17 cellular contexts compared by ENCODE assay signal in the genomic region with DNA sequence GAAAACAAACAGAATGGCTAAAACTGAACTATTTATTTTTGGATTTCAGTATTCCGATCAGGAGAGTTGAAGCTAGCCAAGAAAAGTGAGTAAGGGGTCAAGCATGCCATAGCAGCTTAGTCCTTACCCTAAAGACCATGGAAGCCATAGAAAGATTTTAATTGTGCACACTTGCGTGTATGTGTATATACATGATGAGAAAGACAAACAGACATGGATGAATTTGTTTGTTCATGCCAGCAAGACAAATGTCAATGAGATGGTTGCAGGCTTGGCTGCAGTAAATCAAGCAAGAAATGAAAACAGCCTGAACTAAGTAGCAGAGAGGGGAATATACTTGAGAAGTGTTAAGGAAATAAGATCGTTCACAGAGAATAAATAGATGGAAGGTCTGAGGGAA. TPM values are rescaled to one million over a fixed set of nuclear protein-coding genes. Genes with fewer than 3 reads are reported as not detected.
A peak's percentile ranks its signal among the peaks of the same experiment; 100 is the strongest.
DNase-seq lines count a peak whose midpoint lies in the region; TF ChIP-seq lines count a peak whose summit lies in the region.
"Had no signal": no experiment of that assay in that cellular context is flagged by ENCODE, and none has a peak within 500 bp of the region (broad histone marks: within the 10 kb centered on the region; RNA-seq: fewer than 3 reads in every experiment).

No MANE protein-coding gene starts in this region.

- H3K9me3 ChIP-seq in CD4-positive, alpha-beta memory T cell (ENCODE audit: control insufficient read depth in 1 of 2, low read length in 2 of 2) = no peaks in the 10 kb centered on the region
- H3K9me3 ChIP-seq: BE2C, MG63, SJCRH30 had no signal

- H3K27ac Mint-ChIP-seq in CD4-positive, alpha-beta memory T cell = peak overlapping the region in 4 of 7 donors; percentile 0 to 89 (median 46)
- H3K27ac Mint-ChIP-seq in nephron progenitor cell = peak overlapping the region; percentile 50
- H3K27ac Mint-ChIP-seq: CD4-positive, alpha-beta T cell; HFFc6 had no signal

- H3K4me1 Mint-ChIP-seq in CD4-positive, alpha-beta memory T cell = peaks cover 20 to 43% (median 33%) of the 10 kb centered on the region in 4 donors
- H3K4me1 Mint-ChIP-seq in nephron progenitor cell = no peaks in the 10 kb centered on the region

- no peak overlapping the region for H3K27ac ChIP-seq in CD4-positive, alpha-beta memory T cell (ENCODE audit: low read depth, low read length)
- H3K27ac ChIP-seq in brain microvascular endothelial cell = no peak overlapping the region
- H3K27ac ChIP-seq: KMS-11, SJCRH30 had no signal

- intact Hi-C loops in CD4-positive, alpha-beta memory T cell (cut with micrococcal nuclease) = no loop called here

- H3K36me3 Mint-ChIP-seq in CD4-positive, alpha-beta memory T cell = peaks cover 44 to 63% of the 10 kb centered on the region in 2 donors
- H3K36me3 Mint-ChIP-seq in nephron progenitor cell (ENCODE audit: low read depth) = peaks cover 95% of the 10 kb centered on the region

- POLR2A ChIA-PET in CD4-positive, alpha-beta memory T cell (lab: Charles Lee; ENCODE audit: partially characterized antibody) = interaction anchor here (0.6 to 1.2 kb wide), 2 partner anchors 12 to 1580 kb away, joined by 3 to 4 read pairs; no protein-coding TSS in a partner anchor
- POLR2A ChIA-PET in GM10248 (lab: Yijun Ruan, JAX) = no interaction called here

- no peak overlapping the region for H3K4me3 Mint-ChIP-seq in CD4-positive, alpha-beta memory T cell
- H3K4me3 Mint-ChIP-seq in nephron progenitor cell = no peak overlapping the region
- H3K4me3 Mint-ChIP-seq: CD4-positive, alpha-beta T cell; HFFc6 had no signal

- in situ Hi-C loops in brain microvascular endothelial cell (cut with HindIII; ENCODE audit: low pct_ligation_motif_present, low sequenced_read_pairs) = no loop called here

- no peaks in the 10 kb centered on the region for H3K27me3 Mint-ChIP-seq in CD4-positive, alpha-beta memory T cell
- peaks cover 3% of the 10 kb centered on the region for H3K27me3 Mint-ChIP-seq in nephron progenitor cell (ENCODE audit: low read depth, poor library complexity)
- H3K27me3 Mint-ChIP-seq: CD4-positive, alpha-beta T cell had no signal

- no peak for DNase-seq in CD4-positive, alpha-beta memory T cell
- DNase-seq in DMS53 treated with DMSO at 0.1 percent for 48 hours (lab: John Stamatoyannopoulos, UW; ENCODE audit: unreplicated experiment) (peak; percentile 67), SHP77 treated with DMSO at 0.1 percent for 48 hours (lab: John Stamatoyannopoulos, UW) (peak; percentile 18), nephron progenitor cell (no peak), GM10248 (ENCODE audit: extremely low spot score) (no peak), brain microvascular endothelial cell (no peak), DMS 273 (lab: John Stamatoyannopoulos, UW; ENCODE audit: unreplicated experiment) (no peak)
- DNase-seq: BE2C; CD4-positive, alpha-beta T cell; HFFc6; MG63; NCI-H1092; NCI-H748 treated with DMSO at 0.1 percent for 48 hours; OCI-M1; RPMI8226; SJCRH30 had no signal

- no peaks in the 10 kb centered on the region for H3K4me1 ChIP-seq in CD4-positive, alpha-beta memory T cell (ENCODE audit: insufficient read depth, low read length)
- H3K4me1 ChIP-seq: BE2C, SJCRH30 had no signal

- no peaks in the 10 kb centered on the region for H3K27me3 ChIP-seq in CD4-positive, alpha-beta memory T cell (ENCODE audit: insufficient read depth, low read length)
- H3K27me3 ChIP-seq in brain microvascular endothelial cell (replicated peaks) = no peaks in the 10 kb centered on the region
- H3K27me3 ChIP-seq: BE2C, MG63, SJCRH30 had no signal

- peaks cover 0 to 2% (median 0%) of the 10 kb centered on the region in 8 donors for H3K9me3 Mint-ChIP-seq in CD4-positive, alpha-beta memory T cell
- peaks cover 26% of the 10 kb centered on the region for H3K9me3 Mint-ChIP-seq in nephron progenitor cell
- H3K9me3 Mint-ChIP-seq: CD4-positive, alpha-beta T cell; HFFc6 had no signal

- CTCF ChIA-PET in CD4-positive, alpha-beta memory T cell (lab: Charles Lee; ENCODE audit: partially characterized antibody) = no interaction called here
- CTCF ChIA-PET in GM10248 (lab: Yijun Ruan, JAX) = interaction anchor here (1.0 kb wide), 3 partner anchors 13 to 54 kb away, joined by 3 to 4 read pairs (median 3); a partner anchor contains a TSS

- H3K36me3 ChIP-seq in CD4-positive, alpha-beta memory T cell (ENCODE audit: insufficient read depth, low read length) = peaks cover 28% of the 10 kb centered on the region
- peaks cover 28% of the 10 kb centered on the region for H3K36me3 ChIP-seq in brain microvascular endothelial cell (replicated peaks)

- no peak overlapping the region for H3K4me3 ChIP-seq in CD4-positive, alpha-beta memory T cell (ENCODE audit: low read length in 2 of 2)
- no peak overlapping the region for H3K4me3 ChIP-seq in brain microvascular endothelial cell (ENCODE audit: low read depth, low read length)
- H3K4me3 ChIP-seq: MG63, SJCRH30 had no signal

- TF ChIP-seq CTCF in nephron progenitor cell (IDR thresholded peaks at IDR 0.05) (no peak), GM10248 (IDR thresholded peaks at IDR 0.05; ENCODE audit: control extremely low read depth, extremely low read depth, low read depth, missing control alignments) (no peak), brain microvascular endothelial cell (IDR thresholded peaks at IDR 0.05; ENCODE audit: low read depth, low read length, missing control alignments) (no peak)

RNA-seq across cellular contexts. Expression of a gene that starts 14.9 kb away (rescaled TPM):
- total RNA-seq in CD4-positive, alpha-beta memory T cell = 10 to 100 TPM; 92.1 to 99.7 TPM
- polyA plus RNA-seq in CD4-positive, alpha-beta memory T cell = 10 to 100 TPM; 54.4 to 90.8 TPM

RNA-seq across cellular contexts. Expression of a gene that starts 38.2 kb away (rescaled TPM):
- 10 to 100 TPM; 37.5 to 40.6 TPM for total RNA-seq in CD4-positive, alpha-beta memory T cell
- polyA plus RNA-seq in CD4-positive, alpha-beta memory T cell = 100 to 1,000 TPM; 211 to 334 TPM

RNA-seq across cellular contexts. Expression of a gene that starts 38.2 kb away (rescaled TPM):
- 10 to 100 TPM; 16.2 to 20.1 TPM for total RNA-seq in CD4-positive, alpha-beta memory T cell
- polyA plus RNA-seq in CD4-positive, alpha-beta memory T cell = 1 to 10 TPM; 5.8 to 9.7 TPM

RNA-seq across cellular contexts. Expression of a gene that starts 53.8 kb away (rescaled TPM):
- 1 to 10 TPM; 5.3 to 5.6 TPM for total RNA-seq in CD4-positive, alpha-beta memory T cell
- polyA plus RNA-seq in CD4-positive, alpha-beta memory T cell = 10 to 100 TPM in 1 of 2 donors, 1 to 10 TPM in 1; 5.2 to 12.0 TPM

Comparison
In these comparisons a context has a peak if more than half of its experiments do, and no peak if none do; other contexts are left out.
1. DNase-seq: peak in DMS53 treated with DMSO at 0.1 percent for 48 hours (single experiment) and SHP77 treated with DMSO at 0.1 percent for 48 hours (single experiment); none in CD4-positive, alpha-beta memory T cell (0 of 5), nephron progenitor cell (single experiment), GM10248 (single experiment), brain microvascular endothelial cell (single experiment) and DMS 273 (single experiment).